ENCODE assay signal across 1 cellular context in genomic region chr19:48674921-48675824, GRCh38.
TF ChIP-seq lines count a peak whose summit lies in the region.

No MANE protein-coding gene starts in this region.

TF ChIP-seq in neural cell, 6 proteins besides CTCF, POLR2A, EP300 and RAD21 (continued from another document):
- TF ChIP-seq SMC3 (conservative IDR thresholded peaks at IDR 0.05; ENCODE audit: poor library complexity), result peak; percentile 89
- TF ChIP-seq POLR2AphosphoS5 (IDR thresholded peaks at IDR 0.05), result no peak
- no peak for TF ChIP-seq EZH2 (IDR thresholded peaks at IDR 0.05; ENCODE audit: borderline replicate concordance, insufficient read depth, low read length, poor library complexity, severe bottlenecking)
- TF ChIP-seq TAF1 (IDR thresholded peaks at IDR 0.05; ENCODE audit: low read depth), result no peak
- TF ChIP-seq MXI1 (conservative IDR thresholded peaks at IDR 0.05; ENCODE audit: poor library complexity, severe bottlenecking), result no peak
